In genomic region chr13:80339841-80340642, GRCh38 we compare ENCODE assay signal across 8 cellular contexts. TPM values are rescaled to one million over a fixed set of nuclear protein-coding genes. Genes with fewer than 3 reads are reported as not detected.
A peak's percentile ranks its signal among the peaks of the same experiment; 100 is the strongest.
DNase-seq lines count a peak whose midpoint lies in the region; ATAC-seq and TF ChIP-seq lines count a peak whose summit lies in the region.

No MANE protein-coding gene starts in this region.

- H3K27me3 ChIP-seq in iPS-15b (ENCODE audit: control insufficient read depth, insufficient read depth, low read length) (peaks cover 7% of the 10 kb centered on the region), skeletal muscle satellite cell (ENCODE audit: control insufficient read depth, insufficient read depth, low read length) (no peaks in the 10 kb centered on the region)

- H3K36me3 ChIP-seq in iPS-15b (ENCODE audit: control insufficient read depth, insufficient read depth, low read length) (peaks cover 12% of the 10 kb centered on the region), skeletal muscle satellite cell (ENCODE audit: insufficient read depth, low read length) (peaks cover 52% of the 10 kb centered on the region)

- peak; percentile 92 for DNase-seq in COLO668 (lab: John Stamatoyannopoulos, UW; ENCODE audit: unreplicated experiment)
- peak; percentile 52 for DNase-seq in NCI-H748 treated with DMSO at 0.1 percent for 48 hours (lab: John Stamatoyannopoulos, UW)
- peak; percentile 37 for DNase-seq in astrocyte of the spinal cord (ENCODE audit: low read depth, low spot score)

- peak overlapping the region; percentile 81 for H3K4me2 ChIP-seq in skeletal muscle satellite cell (ENCODE audit: low read length)

- H3K4me3 ChIP-seq in astrocyte of the spinal cord (ENCODE audit: low read depth, low read length) (peak overlapping the region; percentile 95), iPS-15b (ENCODE audit: low read depth, low read length) (peak overlapping the region; percentile 99), skeletal muscle satellite cell (ENCODE audit: low read length) (peak overlapping the region; percentile 96)

- peaks cover 14% of the 10 kb centered on the region for H3K4me1 ChIP-seq in iPS-15b (ENCODE audit: control insufficient read depth, insufficient read depth, low read length)
- H3K4me1 ChIP-seq in skeletal muscle satellite cell (ENCODE audit: control insufficient read depth, insufficient read depth, low read length): peaks cover 17% of the 10 kb centered on the region

- no peak for TF ChIP-seq CTCF in astrocyte of the spinal cord (IDR thresholded peaks at IDR 0.05; ENCODE audit: low read depth, low read length)

- in situ Hi-C loops in astrocyte of the spinal cord (cut with HindIII; ENCODE audit: low sequenced_read_pairs): no loop called here

- H3K9me3 ChIP-seq in iPS-15b (ENCODE audit: control insufficient read depth, insufficient read depth, low read length): no peaks in the 10 kb centered on the region
- no peaks in the 10 kb centered on the region for H3K9me3 ChIP-seq in skeletal muscle satellite cell (replicated peaks; ENCODE audit: low read length)

- ATAC-seq in GM21423 (IDR thresholded peaks at IDR 0.05; ENCODE audit: unreplicated experiment) (peak; percentile 20), GM18858 (IDR thresholded peaks at IDR 0.05; ENCODE audit: unreplicated experiment) (no peak), HG02840 (IDR thresholded peaks at IDR 0.05; ENCODE audit: low FRiP score, unreplicated experiment) (no peak)

- peak overlapping the region; percentile 74 for H3K9ac ChIP-seq in iPS-15b (ENCODE audit: low read depth, low read length)
- H3K9ac ChIP-seq in skeletal muscle satellite cell (ENCODE audit: low read depth, low read length): peak overlapping the region; percentile 100

RNA-seq across cellular contexts. Expression of gene SPRY2, which starts 0.9 kb away (rescaled TPM):
- total RNA-seq in skeletal muscle satellite cell (2012; rRNA removed): 37.0 and 63.8 TPM in 2 replicates

Comparison
In these comparisons a context has a peak if more than half of its experiments do, and no peak if none do; other contexts are left out.
1. DNase-seq: peak in every context shown above with its lines; median percentile 92 in COLO668; 52 in NCI-H748 treated with DMSO at 0.1 percent for 48 hours; 37 in astrocyte of the spinal cord.